1 cellular context compared by ENCODE assay signal in the genomic region with DNA sequence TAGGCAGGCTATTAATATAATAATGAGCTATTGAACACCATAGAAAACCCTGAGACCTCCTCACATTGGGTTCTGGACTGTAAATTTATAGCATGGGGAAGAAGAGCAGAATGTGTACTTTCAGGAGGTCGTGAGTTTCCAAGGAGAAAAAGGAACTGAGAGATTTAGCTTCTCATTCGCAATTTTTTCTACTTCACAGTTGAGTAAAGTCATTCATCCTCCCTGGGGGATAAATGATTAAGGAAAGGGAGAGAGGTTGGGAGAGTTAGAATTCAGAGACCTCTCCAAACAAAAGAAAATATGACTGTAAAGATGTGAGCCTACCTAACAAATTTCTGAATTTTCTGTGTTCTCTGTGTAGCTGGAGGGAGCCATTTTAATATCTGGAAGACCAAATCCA.
TF ChIP-seq lines count a peak whose summit lies in the region.

No MANE protein-coding gene starts in this region.

TF ChIP-seq in GM23338, 12 proteins besides CTCF, POLR2A, EP300 and RAD21 (continued from another document):
- TF ChIP-seq, protein P1, sequence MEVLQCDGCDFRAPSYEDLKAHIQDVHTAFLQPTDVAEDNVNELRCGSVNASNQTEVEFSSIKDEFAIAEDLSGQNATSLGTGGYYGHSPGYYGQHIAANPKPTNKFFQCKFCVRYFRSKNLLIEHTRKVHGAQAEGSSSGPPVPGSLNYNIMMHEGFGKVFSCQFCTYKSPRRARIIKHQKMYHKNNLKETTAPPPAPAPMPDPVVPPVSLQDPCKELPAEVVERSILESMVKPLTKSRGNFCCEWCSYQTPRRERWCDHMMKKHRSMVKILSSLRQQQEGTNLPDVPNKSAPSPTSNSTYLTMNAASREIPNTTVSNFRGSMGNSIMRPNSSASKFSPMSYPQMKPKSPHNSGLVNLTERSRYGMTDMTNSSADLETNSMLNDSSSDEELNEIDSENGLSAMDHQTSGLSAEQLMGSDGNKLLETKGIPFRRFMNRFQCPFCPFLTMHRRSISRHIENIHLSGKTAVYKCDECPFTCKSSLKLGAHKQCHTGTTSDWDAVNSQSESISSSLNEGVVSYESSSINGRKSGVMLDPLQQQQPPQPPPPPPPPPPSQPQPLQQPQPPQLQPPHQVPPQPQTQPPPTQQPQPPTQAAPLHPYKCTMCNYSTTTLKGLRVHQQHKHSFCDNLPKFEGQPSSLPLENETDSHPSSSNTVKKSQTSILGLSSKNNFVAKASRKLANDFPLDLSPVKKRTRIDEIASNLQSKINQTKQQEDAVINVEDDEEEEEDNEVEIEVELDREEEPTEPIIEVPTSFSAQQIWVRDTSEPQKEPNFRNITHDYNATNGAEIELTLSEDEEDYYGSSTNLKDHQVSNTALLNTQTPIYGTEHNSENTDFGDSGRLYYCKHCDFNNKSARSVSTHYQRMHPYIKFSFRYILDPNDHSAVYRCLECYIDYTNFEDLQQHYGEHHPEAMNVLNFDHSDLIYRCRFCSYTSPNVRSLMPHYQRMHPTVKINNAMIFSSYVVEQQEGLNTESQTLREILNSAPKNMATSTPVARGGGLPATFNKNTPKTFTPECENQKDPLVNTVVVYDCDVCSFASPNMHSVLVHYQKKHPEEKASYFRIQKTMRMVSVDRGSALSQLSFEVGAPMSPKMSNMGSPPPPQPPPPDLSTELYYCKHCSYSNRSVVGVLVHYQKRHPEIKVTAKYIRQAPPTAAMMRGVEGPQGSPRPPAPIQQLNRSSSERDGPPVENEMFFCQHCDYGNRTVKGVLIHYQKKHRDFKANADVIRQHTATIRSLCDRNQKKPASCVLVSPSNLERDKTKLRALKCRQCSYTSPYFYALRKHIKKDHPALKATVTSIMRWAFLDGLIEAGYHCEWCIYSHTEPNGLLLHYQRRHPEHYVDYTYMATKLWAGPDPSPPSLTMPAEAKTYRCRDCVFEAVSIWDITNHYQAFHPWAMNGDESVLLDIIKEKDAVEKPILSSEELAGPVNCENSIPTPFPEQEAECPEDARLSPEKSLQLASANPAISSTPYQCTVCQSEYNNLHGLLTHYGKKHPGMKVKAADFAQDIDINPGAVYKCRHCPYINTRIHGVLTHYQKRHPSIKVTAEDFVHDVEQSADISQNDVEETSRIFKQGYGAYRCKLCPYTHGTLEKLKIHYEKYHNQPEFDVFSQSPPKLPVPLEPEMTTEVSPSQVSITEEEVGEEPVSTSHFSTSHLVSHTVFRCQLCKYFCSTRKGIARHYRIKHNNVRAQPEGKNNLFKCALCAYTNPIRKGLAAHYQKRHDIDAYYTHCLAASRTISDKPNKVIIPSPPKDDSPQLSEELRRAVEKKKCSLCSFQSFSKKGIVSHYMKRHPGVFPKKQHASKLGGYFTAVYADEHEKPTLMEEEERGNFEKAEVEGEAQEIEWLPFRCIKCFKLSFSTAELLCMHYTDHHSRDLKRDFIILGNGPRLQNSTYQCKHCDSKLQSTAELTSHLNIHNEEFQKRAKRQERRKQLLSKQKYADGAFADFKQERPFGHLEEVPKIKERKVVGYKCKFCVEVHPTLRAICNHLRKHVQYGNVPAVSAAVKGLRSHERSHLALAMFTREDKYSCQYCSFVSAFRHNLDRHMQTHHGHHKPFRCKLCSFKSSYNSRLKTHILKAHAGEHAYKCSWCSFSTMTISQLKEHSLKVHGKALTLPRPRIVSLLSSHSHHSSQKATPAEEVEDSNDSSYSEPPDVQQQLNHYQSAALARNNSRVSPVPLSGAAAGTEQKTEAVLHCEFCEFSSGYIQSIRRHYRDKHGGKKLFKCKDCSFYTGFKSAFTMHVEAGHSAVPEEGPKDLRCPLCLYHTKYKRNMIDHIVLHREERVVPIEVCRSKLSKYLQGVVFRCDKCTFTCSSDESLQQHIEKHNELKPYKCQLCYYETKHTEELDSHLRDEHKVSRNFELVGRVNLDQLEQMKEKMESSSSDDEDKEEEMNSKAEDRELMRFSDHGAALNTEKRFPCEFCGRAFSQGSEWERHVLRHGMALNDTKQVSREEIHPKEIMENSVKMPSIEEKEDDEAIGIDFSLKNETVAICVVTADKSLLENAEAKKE (CRISPR knock-in tag; IDR thresholded peaks at IDR 0.05), result no peak
- TF ChIP-seq JUNB (IDR thresholded peaks at IDR 0.05; ENCODE audit: unreplicated experiment) (no peak), EZH2phosphoT487 (IDR thresholded peaks at IDR 0.05; ENCODE audit: unreplicated experiment) (no peak), CREB1 (CRISPR knock-in tag; IDR thresholded peaks at IDR 0.05; ENCODE audit: low read depth) (no peak), NANOG (IDR thresholded peaks at IDR 0.05; ENCODE audit: borderline replicate concordance) (no peak), POLR2AphosphoS5 (IDR thresholded peaks at IDR 0.05; ENCODE audit: low read depth) (no peak), ZNF114 (CRISPR knock-in tag; IDR thresholded peaks at IDR 0.05) (no peak), STAT1 (IDR thresholded peaks at IDR 0.05; ENCODE audit: unreplicated experiment) (no peak), EZH2 (IDR thresholded peaks at IDR 0.05; ENCODE audit: low read depth, unreplicated experiment) (no peak)
- TF ChIP-seq, protein P2, sequence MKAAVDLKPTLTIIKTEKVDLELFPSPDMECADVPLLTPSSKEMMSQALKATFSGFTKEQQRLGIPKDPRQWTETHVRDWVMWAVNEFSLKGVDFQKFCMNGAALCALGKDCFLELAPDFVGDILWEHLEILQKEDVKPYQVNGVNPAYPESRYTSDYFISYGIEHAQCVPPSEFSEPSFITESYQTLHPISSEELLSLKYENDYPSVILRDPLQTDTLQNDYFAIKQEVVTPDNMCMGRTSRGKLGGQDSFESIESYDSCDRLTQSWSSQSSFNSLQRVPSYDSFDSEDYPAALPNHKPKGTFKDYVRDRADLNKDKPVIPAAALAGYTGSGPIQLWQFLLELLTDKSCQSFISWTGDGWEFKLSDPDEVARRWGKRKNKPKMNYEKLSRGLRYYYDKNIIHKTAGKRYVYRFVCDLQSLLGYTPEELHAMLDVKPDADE (IDR thresholded peaks at IDR 0.05), result no peak
TF ChIP-seq in GM23338: peak in this region for 0.
